ENCODE assay signal across 30 cellular contexts in genomic region chrX:147119088-147119487, GRCh38.
"Had no signal": no experiment of that assay in that cellular context is flagged by ENCODE, and none has a peak within 500 bp of the region (broad histone marks: within the 10 kb centered on the region; RNA-seq: fewer than 3 reads in every experiment).

No MANE protein-coding gene starts in this region.

- H3K4me1 ChIP-seq: neural progenitor cell, prostate gland, right atrium auricular region, spleen, suprapubic skin, testis, tibial artery, transverse colon, upper lobe of right lung, uterus had no signal

- H3K36me3 Mint-ChIP-seq: naive thymus-derived CD4-positive, alpha-beta T cell; natural killer cell; neural progenitor cell; stimulated activated memory B cell treated with anti-CD40 and anti-IgM and Interleukin-4, amounts not matched to agents 10 μg/mL and 1 μg/mL and 100 μg/mL, for 72 hours; type B pancreatic cell had no signal

- H3K27ac ChIP-seq: neural progenitor cell, ovary, prostate gland, right atrium auricular region, skin epidermis, spleen, suprapubic skin, testis, tibial artery, transverse colon, upper lobe of right lung, uterus had no signal

- H3K4me3 ChIP-seq: neural progenitor cell, ovary, prostate gland, right atrium auricular region, skin epidermis, smooth muscle cell, spleen, suprapubic skin, testis, tibial artery, transverse colon, upper lobe of right lung, uterus had no signal

- H3K27me3 Mint-ChIP-seq: naive thymus-derived CD4-positive, alpha-beta T cell; stimulated activated memory B cell treated with anti-CD40 and anti-IgM and Interleukin-4, amounts not matched to agents 10 μg/mL and 1 μg/mL and 100 μg/mL, for 72 hours; stimulated activated naive CD8-positive, alpha-beta T cell treated with anti-CD3 and anti-CD28 coated beads, Interleukin-15, amount 100 ng/mL, for 72 hours; type B pancreatic cell had no signal

- H3K4me1 Mint-ChIP-seq: naive thymus-derived CD4-positive, alpha-beta T cell; natural killer cell; nephron; neural progenitor cell; stimulated activated memory B cell treated with anti-CD40 and anti-IgM and Interleukin-4, amounts not matched to agents 10 μg/mL and 1 μg/mL and 100 μg/mL, for 72 hours; stimulated activated naive CD8-positive, alpha-beta T cell treated with anti-CD3 and anti-CD28 coated beads, Interleukin-15, amount 100 ng/mL, for 72 hours had no signal

- H3K4me2 ChIP-seq: neural progenitor cell, smooth muscle cell had no signal

- H3K27ac Mint-ChIP-seq: naive thymus-derived CD4-positive, alpha-beta T cell; natural killer cell; nephron; neural progenitor cell; stimulated activated memory B cell treated with anti-CD40 and anti-IgM and Interleukin-4, amounts not matched to agents 10 μg/mL and 1 μg/mL and 100 μg/mL, for 72 hours; type B pancreatic cell had no signal

- H3K9me3 Mint-ChIP-seq: neural progenitor cell; stimulated activated memory B cell treated with anti-CD40 and anti-IgM and Interleukin-4, amounts not matched to agents 10 μg/mL and 1 μg/mL and 100 μg/mL, for 72 hours; type B pancreatic cell had no signal

- H3K36me3 ChIP-seq: neural progenitor cell, ovary, prostate gland, right atrium auricular region, spleen, suprapubic skin, tibial artery, transverse colon, upper lobe of right lung, uterus had no signal

- H3K9me3 ChIP-seq: ovary, prostate gland, suprapubic skin, testis, tibial artery, transverse colon, upper lobe of right lung, uterus had no signal

- H2AFZ ChIP-seq: neural progenitor cell had no signal

- DNase-seq: naive thymus-derived CD4-positive, alpha-beta T cell; natural killer cell; occipital lobe; ovary; retina; spleen; stimulated activated CD4-positive, alpha-beta T cell treated with anti-CD3 and anti-CD28 coated beads, Interleukin-12 subunit alpha, Interleukin-12 subunit beta, amount 100 ng/mL, for 4 hours; stimulated activated CD4-positive, alpha-beta T cell treated with anti-CD3 and anti-CD28 coated beads, Interleukin-1b, Interleukin-23, amount 100 ng/mL, for 48 hours; stimulated activated CD4-positive, alpha-beta T cell treated with anti-CD3 and anti-CD28 coated beads, Interleukin-4, amount 100 ng/mL, for 1 hour; stimulated activated CD4-positive, alpha-beta T cell treated with anti-CD3 and anti-CD28 coated beads, Interleukin-4, amount 100 ng/mL, for 4 hours; stimulated activated CD8-positive, alpha-beta memory T cell treated with anti-CD3 and anti-CD28 coated beads, Interleukin-4, amount 100 ng/mL, for 48 hours; stimulated activated naive CD4-positive, alpha-beta T cell; stimulated activated naive CD8-positive, alpha-beta T cell treated with anti-CD3 and anti-CD28 coated beads, Interleukin-15, amount 100 ng/mL, for 72 hours; stimulated activated naive CD8-positive, alpha-beta T cell treated with anti-CD3 and anti-CD28 coated beads, Interleukin-15, Interleukin-2, amounts not matched to agents 100 U/mL and 50 U/mL, for 24 hours; substantia nigra; testis; tibial artery; transverse colon; upper lobe of right lung; uterus had no signal

- H3K4me3 Mint-ChIP-seq: naive thymus-derived CD4-positive, alpha-beta T cell; natural killer cell; nephron; neural progenitor cell; stimulated activated memory B cell treated with anti-CD40 and anti-IgM and Interleukin-4, amounts not matched to agents 10 μg/mL and 1 μg/mL and 100 μg/mL, for 72 hours; stimulated activated naive CD8-positive, alpha-beta T cell treated with anti-CD3 and anti-CD28 coated beads, Interleukin-15, amount 100 ng/mL, for 72 hours; type B pancreatic cell had no signal

- H3K27me3 ChIP-seq: neural progenitor cell, ovary, right atrium auricular region, spleen, suprapubic skin, testis, tibial artery, transverse colon, upper lobe of right lung, uterus had no signal

- H3K9ac ChIP-seq: neural progenitor cell had no signal

- ATAC-seq: naive thymus-derived CD4-positive, alpha-beta T cell; natural killer cell; sciatic nerve; stimulated activated memory B cell treated with anti-CD40 and anti-IgM and Interleukin-4, amounts not matched to agents 10 μg/mL and 1 μg/mL and 100 μg/mL, for 72 hours; stimulated activated naive CD8-positive, alpha-beta T cell treated with anti-CD3 and anti-CD28 coated beads, Interleukin-15, amount 100 ng/mL, for 72 hours; stimulated activated naive CD8-positive, alpha-beta T cell treated with anti-CD3 and anti-CD28 coated beads, Interleukin-15, Interleukin-2, amounts not matched to agents 100 U/mL and 50 U/mL, for 24 hours; upper lobe of right lung had no signal
